2 cellular contexts compared by ENCODE assay signal in genomic region chr22:46563381-46564083, GRCh38.
TF ChIP-seq lines count a peak whose summit lies in the region.

No MANE protein-coding gene starts in this region.

TF ChIP-seq in A549, 52 proteins besides CTCF, POLR2A, EP300 and RAD21 (continued from another document):
- TF ChIP-seq USF2 (IDR thresholded peaks at IDR 0.05) (peak; percentile 41; the same call in 1 of the 2 replicates), SMC3 (IDR thresholded peaks at IDR 0.05) (peak; percentile 68; the same call in 2 of the 3 replicates), ZSCAN20 (CRISPR knock-in tag; IDR thresholded peaks at IDR 0.05) (no peak), HDAC2 (IDR thresholded peaks at IDR 0.05) (no peak), HOXB13 (CRISPR knock-in tag; IDR thresholded peaks at IDR 0.05; ENCODE audit: low read depth) (no peak), CBX8 (IDR thresholded peaks at IDR 0.05) (no peak), SREBF2 (IDR thresholded peaks at IDR 0.05) (no peak), MAX (IDR thresholded peaks at IDR 0.05) (peak; percentile 31; the same call in 1 of the 2 replicates), MAZ (IDR thresholded peaks at IDR 0.05; ENCODE audit: borderline replicate concordance, low read depth, low read length) (no peak), KDM1A (IDR thresholded peaks at IDR 0.05; ENCODE audit: low read depth) (no peak), PBX3 (IDR thresholded peaks at IDR 0.05) (no peak), BHLHE40 (IDR thresholded peaks at IDR 0.05; ENCODE audit: low read depth, low read length) (no peak)

TF ChIP-seq in HepG2, 621 proteins besides CTCF, POLR2A, EP300 and RAD21 (continues in another document):
- TF ChIP-seq PRDM15 (CRISPR knock-in tag; IDR thresholded peaks at IDR 0.05) (no peak), JUND (CRISPR knock-in tag; IDR thresholded peaks at IDR 0.05) (no peak), KDM5B (CRISPR knock-in tag; IDR thresholded peaks at IDR 0.05; ENCODE audit: borderline replicate concordance) (0 out of 2 replicates have a peak, but pooled peaks have one; percentile 54), ATF2 (CRISPR knock-in tag; IDR thresholded peaks at IDR 0.05) (0 out of 2 replicates have a peak, but pooled peaks have one; percentile 9), ZZZ3 (CRISPR knock-in tag; IDR thresholded peaks at IDR 0.05; ENCODE audit: borderline replicate concordance) (no peak), HNRNPLL (IDR thresholded peaks at IDR 0.05; ENCODE audit: low read depth, low read length, poor library complexity, severe bottlenecking) (peak; percentile 27), ZNF138 (CRISPR knock-in tag; IDR thresholded peaks at IDR 0.05; ENCODE audit: low read depth) (0 out of 2 replicates have a peak, but pooled peaks have one; percentile 52), CAMTA2 (CRISPR knock-in tag; IDR thresholded peaks at IDR 0.05; ENCODE audit: borderline replicate concordance) (0 out of 2 replicates have a peak, but pooled peaks have one; percentile 60), ZNF670 (CRISPR knock-in tag; IDR thresholded peaks at IDR 0.05; ENCODE audit: borderline replicate concordance) (no peak), ZSCAN25 (CRISPR knock-in tag; IDR thresholded peaks at IDR 0.05) (peak; percentile 50; the same call in 1 of the 2 replicates), KLF16 (CRISPR knock-in tag; IDR thresholded peaks at IDR 0.05) (peak in 1 of 2 experiments; percentile 10; a peak in 1 of 4 replicates), CREB3 (CRISPR knock-in tag; IDR thresholded peaks at IDR 0.05) (no peak), ZNF547 (CRISPR knock-in tag; IDR thresholded peaks at IDR 0.05) (peak; percentile 86), HOXA5 (CRISPR knock-in tag; IDR thresholded peaks at IDR 0.05) (0 out of 2 replicates have a peak, but pooled peaks have one; percentile 11), ZNF414 (CRISPR knock-in tag; IDR thresholded peaks at IDR 0.05) (0 out of 2 replicates have a peak, but pooled peaks have one; percentile 49), ZNF331 (CRISPR knock-in tag; IDR thresholded peaks at IDR 0.05) (peak; percentile 19; the same call in 1 of the 2 replicates), NR2F6 (IDR thresholded peaks at IDR 0.05) (no peak), NR2F6 (CRISPR knock-in tag; IDR thresholded peaks at IDR 0.05) (0 out of 2 replicates have a peak, but pooled peaks have one; percentile 37), PAXIP1 (CRISPR knock-in tag; conservative IDR thresholded peaks at IDR 0.05) (peak; percentile 9; the same call in 1 of the 2 replicates), ZNF318 (CRISPR knock-in tag; IDR thresholded peaks at IDR 0.05) (no peak), DNMT3B (CRISPR knock-in tag; conservative IDR thresholded peaks at IDR 0.05) (no peak), BRCA1 (CRISPR knock-in tag; IDR thresholded peaks at IDR 0.05) (0 out of 2 replicates have a peak, but pooled peaks have one; percentile 43), ARNTL (CRISPR knock-in tag; IDR thresholded peaks at IDR 0.05) (0 out of 2 replicates have a peak, but pooled peaks have one; percentile 21), SALL1 (CRISPR knock-in tag; IDR thresholded peaks at IDR 0.05) (peak; percentile 43), ZFY (CRISPR knock-in tag; IDR thresholded peaks at IDR 0.05) (peak; percentile 75), ZNF281 (CRISPR knock-in tag; IDR thresholded peaks at IDR 0.05; ENCODE audit: borderline replicate concordance) (0 out of 2 replicates have a peak, but pooled peaks have one; percentile 2), ZNF510 (CRISPR knock-in tag; IDR thresholded peaks at IDR 0.05; ENCODE audit: low read depth) (0 out of 2 replicates have a peak, but pooled peaks have one; percentile 15), ZBTB20 (CRISPR knock-in tag; IDR thresholded peaks at IDR 0.05; ENCODE audit: borderline replicate concordance, low read depth) (0 out of 2 replicates have a peak, but pooled peaks have one; percentile 22)
